ENCODE assay signal across 13 cellular contexts in the genomic region with DNA sequence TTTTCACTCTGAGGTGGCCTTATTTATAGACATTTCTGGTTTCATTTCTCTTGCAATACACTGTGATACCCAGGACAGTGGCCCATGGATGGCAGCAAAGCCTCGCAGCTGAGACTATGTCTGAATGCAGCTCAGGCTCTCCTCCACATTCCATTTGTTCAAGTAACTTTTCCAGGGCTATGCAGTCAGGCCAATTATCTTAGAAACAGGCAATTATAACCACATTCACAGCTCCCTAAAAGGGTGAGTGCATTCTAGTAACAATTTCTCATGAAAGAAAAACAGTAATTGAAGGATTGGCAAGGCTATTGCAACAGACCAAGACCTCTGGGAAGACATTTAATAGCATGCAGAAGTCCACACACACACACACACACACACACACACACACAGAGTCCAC.
DNase-seq lines count a peak whose midpoint lies in the region; ATAC-seq, FAIRE-seq and TF ChIP-seq lines count a peak whose summit lies in the region.
"Had no signal": no experiment of that assay in that cellular context is flagged by ENCODE, and none has a peak within 500 bp of the region (broad histone marks: within the 10 kb centered on the region; RNA-seq: fewer than 3 reads in every experiment).

No MANE protein-coding gene starts in this region.

- H3K36me3 Mint-ChIP-seq in HFFc6 (ENCODE audit: low read depth) (peaks cover 4% of the 10 kb centered on the region; the same call in 1 of the 2 replicates), astrocyte (ENCODE audit: low read depth, unreplicated experiment) (no peaks in the 10 kb centered on the region)

- H3K4me3 ChIP-seq in AG10803 (ENCODE audit: low read length) (no peak overlapping the region), astrocyte (ENCODE audit: insufficient read depth, low read depth, low read length) (no peak overlapping the region)
- H3K4me3 ChIP-seq: gastrocnemius medialis, left ventricle myocardium inferior, suprapubic skin had no signal

- H3K36me3 ChIP-seq in astrocyte (ENCODE audit: insufficient read depth, low read length) = no peaks in the 10 kb centered on the region
- H3K36me3 ChIP-seq: gastrocnemius medialis, left ventricle myocardium inferior, suprapubic skin had no signal

- H4K20me1 ChIP-seq in astrocyte (ENCODE audit: insufficient read depth, low read length) = no peaks in the 10 kb centered on the region

- H3K4me1 ChIP-seq in astrocyte (ENCODE audit: insufficient read depth, low read length) = no peaks in the 10 kb centered on the region
- H3K4me1 ChIP-seq: gastrocnemius medialis had no signal

- H2AFZ ChIP-seq in astrocyte (ENCODE audit: low read depth, low read length) = no peak overlapping the region

- no peak overlapping the region for H3K4me2 ChIP-seq in astrocyte (ENCODE audit: low read length)

- no peak overlapping the region for H3K27ac ChIP-seq in astrocyte (ENCODE audit: low read depth, low read length)
- H3K27ac ChIP-seq: gastrocnemius medialis, left ventricle myocardium inferior, suprapubic skin had no signal

- H3K27me3 Mint-ChIP-seq in HFFc6 (ENCODE audit: insufficient read depth) = peaks cover 12% of the 10 kb centered on the region
- H3K27me3 Mint-ChIP-seq in astrocyte (ENCODE audit: low read depth, unreplicated experiment) = peaks cover 3% of the 10 kb centered on the region

- no peak overlapping the region for H3K9ac ChIP-seq in astrocyte (ENCODE audit: low read length)

- FAIRE-seq in astrocyte (lab: Jason Lieb, UNC) = no peak

- DNase-seq in AG10803 (ENCODE audit: low read depth) (peak; percentile 95), HFFc6 (peak; percentile 41), astrocyte (ENCODE audit: low read depth) (peak; percentile 77), medulla oblongata (ENCODE audit: extremely low spot score) (peak; percentile 44), OCI-M2 (lab: John Stamatoyannopoulos, UW; ENCODE audit: unreplicated experiment) (no peak), NCI-H1694 treated with DMSO at 0.1 percent for 48 hours (lab: John Stamatoyannopoulos, UW) (no peak)
- DNase-seq: activated CD8-positive, alpha-beta memory T cell treated with anti-CD3 and anti-CD28 coated beads, Interleukin-2, amount 50 U/mL, for 4 hours; gastrocnemius medialis; left ventricle myocardium inferior; NCI-H2029 had no signal

- H3K4me1 Mint-ChIP-seq in HFFc6 (ENCODE audit: low read depth) (peaks cover 17% of the 10 kb centered on the region), astrocyte (ENCODE audit: low read depth, unreplicated experiment) (peaks cover 30% of the 10 kb centered on the region)

- H3K9me3 ChIP-seq in astrocyte (ENCODE audit: insufficient read depth, low read depth, low read length) = no peaks in the 10 kb centered on the region
- H3K9me3 ChIP-seq: gastrocnemius medialis, left ventricle myocardium inferior, suprapubic skin had no signal

- ATAC-seq in HG03159 (IDR thresholded peaks at IDR 0.05; ENCODE audit: unreplicated experiment) (no peak), GM21360 (IDR thresholded peaks at IDR 0.05; ENCODE audit: unreplicated experiment) (no peak)
- ATAC-seq: gastrocnemius medialis had no signal

- H3K27me3 ChIP-seq in astrocyte (ENCODE audit: insufficient read depth, low read length) = no peaks in the 10 kb centered on the region
- H3K27me3 ChIP-seq: gastrocnemius medialis had no signal

- H3K79me2 ChIP-seq in astrocyte (ENCODE audit: insufficient read depth, low read length) = no peaks in the 10 kb centered on the region

- TF ChIP-seq CTCF in AG10803 (conservative IDR thresholded peaks at IDR 0.05; ENCODE audit: low read length) = peak; percentile 31
- no peak for TF ChIP-seq CTCF in HFFc6 (IDR thresholded peaks at IDR 0.05)
- no peak for TF ChIP-seq CTCF in astrocyte (IDR thresholded peaks at IDR 0.05; ENCODE audit: insufficient read depth, low read depth, low read length)

- H3K9me3 Mint-ChIP-seq in HFFc6 = no peaks in the 10 kb centered on the region
- peaks cover 2% of the 10 kb centered on the region for H3K9me3 Mint-ChIP-seq in astrocyte (ENCODE audit: unreplicated experiment)

- no peak overlapping the region for H3K4me3 Mint-ChIP-seq in HFFc6
- no peak overlapping the region for H3K4me3 Mint-ChIP-seq in astrocyte (ENCODE audit: unreplicated experiment)

- H3K27ac Mint-ChIP-seq in HFFc6 (no peak overlapping the region), astrocyte (ENCODE audit: unreplicated experiment) (peak overlapping the region; percentile 77)

Comparison
In these comparisons a context has a peak if more than half of its experiments do, and no peak if none do; other contexts are left out.
1. DNase-seq: peak in AG10803 (single experiment), HFFc6 (single experiment), astrocyte (single experiment) and medulla oblongata (single experiment); none in OCI-M2 (single experiment) and NCI-H1694 treated with DMSO at 0.1 percent for 48 hours (single experiment).